ENCODE assay signal across 32 cellular contexts in genomic region chr1:201072922-201073321, GRCh38. TPM values are rescaled to one million over a fixed set of nuclear protein-coding genes. Genes with fewer than 3 reads are reported as not detected.
"Had no signal": no experiment of that assay in that cellular context is flagged by ENCODE, and none has a peak within 500 bp of the region (broad histone marks: within the 10 kb centered on the region; RNA-seq: fewer than 3 reads in every experiment).

No MANE protein-coding gene starts in this region.

- H3K4me3 ChIP-seq: cardiac muscle cell, PC-9, SJCRH30, SK-N-MC had no signal

- H3K4me2 ChIP-seq: PC-9 had no signal

- DNase-seq: activated CD4-positive, alpha-beta T cell treated with anti-CD3 and anti-CD28 coated beads, Interleukin-2, amount 10 ng/mL, durations not matched to agents 24 days and 14 days; activated CD4-positive, alpha-beta T cell treated with anti-CD3 and anti-CD28 coated beads, Interleukin-2, amount 50 U/mL, for 48 hours; activated CD8-positive, alpha-beta T cell treated with anti-CD3 and anti-CD28 coated beads, Interleukin-2, amount 10 ng/mL, durations not matched to agents 7 days and 5 days; activated gamma-delta T cell treated with Interleukin-2 at 50 U/mL for 16 hours; activated naive CD4-positive, alpha-beta T cell treated with anti-CD3 and anti-CD28 coated beads for 36 hours; activated naive CD8-positive, alpha-beta T cell treated with anti-CD3 and anti-CD28 coated beads, Interleukin-2, amount 50 U/mL, for 24 hours; activated T-cell treated with anti-CD3 and anti-CD28 coated beads, Interleukin-2, amount 50 U/mL, for 24 hours; amniotic stem cell; Kasumi-1; KG1; MM.1S; NCI-H1092 treated with DMSO at 0.1 percent for 48 hours; NCI-H1417; NCI-H146; NCI-H187; NCI-H2029 treated with DMSO at 0.1 percent for 48 hours; NCI-H2107; NCI-H2171; NCI-H510A; NCI-H748 treated with DMSO at 0.1 percent for 48 hours; NK-92 treated with Interleukin-12 subunit alpha and Interleukin-12 subunit beta, amount 100 ng/mL, for 24 hours; PC-9; SJCRH30; T1000 had no signal

- H3K36me3 ChIP-seq: cardiac muscle cell, SJCRH30 had no signal

- H3K27ac ChIP-seq: cardiac muscle cell, PC-9, RWPE1, SJCRH30, SK-N-MC had no signal

- ATAC-seq: activated CD8-positive, alpha-beta T cell treated with anti-CD3 and anti-CD28 coated beads, Interleukin-2, amount 10 ng/mL, durations not matched to agents 7 days and 5 days; activated naive CD4-positive, alpha-beta T cell treated with anti-CD3 and anti-CD28 coated beads, Interleukin-2, amount 50 U/mL, for 72 hours; activated naive CD8-positive, alpha-beta T cell treated with anti-CD3 and anti-CD28 coated beads, Interleukin-2, amount 50 U/mL, for 24 hours had no signal

- H3K9me3 ChIP-seq: SJCRH30 had no signal

- H2AFZ ChIP-seq: PC-9 had no signal

- H3K27me3 ChIP-seq: cardiac muscle cell had no signal

- H3K4me1 ChIP-seq: SJCRH30 had no signal

RNA-seq across cellular contexts. Expression of gene CACNA1S, which starts 39.3 kb away (rescaled TPM):
- total RNA-seq: activated CD4-positive, alpha-beta T cell treated with anti-CD3 and anti-CD28 coated beads, Interleukin-2, amount 10 ng/mL, durations not matched to agents 24 days and 14 days; activated CD8-positive, alpha-beta T cell treated with anti-CD3 and anti-CD28 coated beads, Interleukin-2, amount 10 ng/mL, durations not matched to agents 7 days and 5 days; activated naive CD4-positive, alpha-beta T cell treated with anti-CD3 and anti-CD28 coated beads for 36 hours; activated naive CD4-positive, alpha-beta T cell treated with anti-CD3 and anti-CD28 coated beads, Interleukin-2, amount 50 U/mL, for 72 hours; activated T-helper 2 cell treated with anti-CD3 and anti-CD28 coated beads, Interferon-gamma antibody, Interleukin-2, Interleukin-4, amounts not matched to agents 10 μg/mL and 5 μg/mL and 100 μg/mL, durations not matched to agents 14 hours and 24 hours and 36 hours; aorta; PC-9; T-helper 1 cell treated with Interleukin-12 subunit alpha and Interleukin-12 subunit beta and Interleukin-4 antibody, amounts not matched to agents 30 ng/mL and 1 ng/mL, for 36 hours; T-helper 2 cell treated with Interferon-gamma antibody and Interleukin-4, amounts not matched to agents 100 ng/mL and 5 ng/mL, for 36 hours had no signal
- polyA plus RNA-seq: aorta, cardiac muscle cell had no signal

RNA-seq across cellular contexts. Expression of gene ASCL5, which starts 54.1 kb away (rescaled TPM):
- total RNA-seq: activated CD4-positive, alpha-beta T cell treated with anti-CD3 and anti-CD28 coated beads, Interleukin-2, amount 10 ng/mL, durations not matched to agents 24 days and 14 days; activated CD8-positive, alpha-beta T cell treated with anti-CD3 and anti-CD28 coated beads, Interleukin-2, amount 10 ng/mL, durations not matched to agents 7 days and 5 days; activated naive CD4-positive, alpha-beta T cell treated with anti-CD3 and anti-CD28 coated beads for 36 hours; activated T-helper 2 cell treated with anti-CD3 and anti-CD28 coated beads, Interferon-gamma antibody, Interleukin-2, Interleukin-4, amounts not matched to agents 10 μg/mL and 5 μg/mL and 100 μg/mL, durations not matched to agents 14 hours and 24 hours and 36 hours; aorta; SJCRH30; T-helper 1 cell treated with Interleukin-12 subunit alpha and Interleukin-12 subunit beta and Interleukin-4 antibody, amounts not matched to agents 30 ng/mL and 1 ng/mL, for 36 hours; T-helper 2 cell treated with Interferon-gamma antibody and Interleukin-4, amounts not matched to agents 100 ng/mL and 5 ng/mL, for 36 hours had no signal
- polyA plus RNA-seq: cardiac muscle cell had no signal
